Comparison of ENCODE assay signal across 9 cellular contexts in the genomic region with DNA sequence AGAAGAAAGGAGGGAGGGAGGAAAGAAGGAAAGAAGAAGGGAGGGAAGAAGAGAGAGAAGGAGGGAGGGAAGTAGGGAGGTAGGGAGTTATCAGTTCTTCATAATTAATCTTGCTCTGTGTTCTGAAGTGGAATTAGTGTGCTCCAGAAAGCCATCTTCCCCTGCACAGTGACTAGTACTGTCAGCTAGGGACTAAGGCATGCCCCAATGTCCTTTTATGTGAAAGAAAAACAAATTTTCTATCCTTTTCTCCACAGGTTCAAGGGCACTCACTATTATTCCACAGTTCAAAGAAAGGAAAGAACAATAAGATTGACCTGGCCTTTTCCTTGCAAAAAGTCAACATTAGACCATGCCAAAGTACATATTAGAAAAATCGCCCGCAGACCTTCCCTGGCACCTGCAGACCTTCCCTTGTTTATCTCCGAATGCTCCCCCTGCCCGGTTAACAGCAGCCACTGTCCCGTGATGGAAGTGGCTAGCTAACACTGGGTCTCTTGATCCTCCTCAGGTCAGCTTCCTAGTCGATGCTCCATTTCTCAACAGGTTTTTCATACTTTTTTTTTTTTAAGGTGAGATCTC.
"Had no signal": no experiment of that assay in that cellular context is flagged by ENCODE, and none has a peak within 500 bp of the region (broad histone marks: within the 10 kb centered on the region; RNA-seq: fewer than 3 reads in every experiment).

No MANE protein-coding gene starts in this region.

- H3K4me1 Mint-ChIP-seq: nephron progenitor cell had no signal

- H3K36me3 ChIP-seq: tibial artery, vagina had no signal

- H3K4me3 ChIP-seq: heart left ventricle, tibial artery, vagina had no signal

- H3K4me3 Mint-ChIP-seq: activated naive CD8-positive, alpha-beta T cell treated with anti-CD3 and anti-CD28 coated beads, Interleukin-2, amount 10 ng/mL, durations not matched to agents 7 days and 5 days; nephron progenitor cell had no signal

- H3K27me3 ChIP-seq: heart left ventricle, tibial artery, vagina had no signal

- DNase-seq: activated CD4-positive, alpha-beta T cell treated with anti-CD3 and anti-CD28 coated beads, Interleukin-2, amount 50 U/mL, for 48 hours; activated gamma-delta T cell; activated naive CD8-positive, alpha-beta T cell treated with anti-CD3 and anti-CD28 coated beads, Interleukin-2, amount 10 ng/mL, durations not matched to agents 7 days and 5 days; activated T-cell treated with anti-CD3 and anti-CD28 coated beads, Interleukin-2, amount 50 U/mL, for 48 hours; foreskin melanocyte; heart left ventricle; nephron progenitor cell; tibial artery had no signal

- H3K27ac Mint-ChIP-seq: activated naive CD8-positive, alpha-beta T cell treated with anti-CD3 and anti-CD28 coated beads, Interleukin-2, amount 10 ng/mL, durations not matched to agents 7 days and 5 days; nephron progenitor cell had no signal

- H3K9me3 ChIP-seq: heart left ventricle, tibial artery, vagina had no signal

- H3K27me3 Mint-ChIP-seq: activated naive CD8-positive, alpha-beta T cell treated with anti-CD3 and anti-CD28 coated beads, Interleukin-2, amount 10 ng/mL, durations not matched to agents 7 days and 5 days had no signal

- H3K9me3 Mint-ChIP-seq: nephron progenitor cell had no signal

- H3K27ac ChIP-seq: vagina had no signal
